Comparison of ENCODE assay signal across 18 cellular contexts in genomic region chr6:20128018-20128417, GRCh38.
"Had no signal": no experiment of that assay in that cellular context is flagged by ENCODE, and none has a peak within 500 bp of the region (broad histone marks: within the 10 kb centered on the region; RNA-seq: fewer than 3 reads in every experiment).

No MANE protein-coding gene starts in this region.

- H3K27ac Mint-ChIP-seq: activated CD4-positive, alpha-beta T cell treated with anti-CD3 and anti-CD28 coated beads, Interleukin-2, amount 10 ng/mL, durations not matched to agents 24 days and 14 days; activated CD8-positive, alpha-beta T cell treated with anti-CD3 and anti-CD28 coated beads for 36 hours; activated naive CD4-positive, alpha-beta T cell treated with anti-CD3 and anti-CD28 coated beads for 36 hours; activated naive CD4-positive, alpha-beta T cell treated with anti-CD3 and anti-CD28 coated beads, Interleukin-2, amount 50 U/mL, for 72 hours; activated T-cell treated with anti-CD3 and anti-CD28 coated beads, Interleukin-2, amount 50 U/mL, for 24 hours; T-helper 1 cell treated with Interleukin-12 subunit alpha and Interleukin-12 subunit beta and Interleukin-4 antibody, amounts not matched to agents 30 μg/mL and 1 μg/mL, for 36 hours had no signal

- H3K27me3 Mint-ChIP-seq: activated CD4-positive, alpha-beta T cell treated with anti-CD3 and anti-CD28 coated beads, Interleukin-2, amount 10 ng/mL, durations not matched to agents 24 days and 14 days; activated CD8-positive, alpha-beta T cell treated with anti-CD3 and anti-CD28 coated beads for 36 hours; activated T-cell treated with anti-CD3 and anti-CD28 coated beads, Interleukin-2, amount 50 U/mL, for 24 hours had no signal

- H3K9ac ChIP-seq: SK-N-SH had no signal

- H3K27ac ChIP-seq: adrenal gland, SJSA1 had no signal

- H3K4me3 Mint-ChIP-seq: activated CD4-positive, alpha-beta T cell treated with anti-CD3 and anti-CD28 coated beads, Interleukin-2, amount 10 ng/mL, durations not matched to agents 24 days and 14 days; activated CD8-positive, alpha-beta T cell treated with anti-CD3 and anti-CD28 coated beads for 36 hours; activated naive CD4-positive, alpha-beta T cell treated with anti-CD3 and anti-CD28 coated beads for 36 hours; activated T-cell treated with anti-CD3 and anti-CD28 coated beads, Interleukin-2, amount 50 U/mL, for 24 hours; T-helper 1 cell treated with Interleukin-12 subunit alpha and Interleukin-12 subunit beta and Interleukin-4 antibody, amounts not matched to agents 30 μg/mL and 1 μg/mL, for 36 hours had no signal

- H3K27me3 ChIP-seq: adrenal gland, body of pancreas, MG63, Peyer's patch, SJSA1 had no signal

- H3K9me3 Mint-ChIP-seq: activated CD4-positive, alpha-beta T cell treated with anti-CD3 and anti-CD28 coated beads, Interleukin-2, amount 10 ng/mL, durations not matched to agents 24 days and 14 days; activated CD8-positive, alpha-beta T cell treated with anti-CD3 and anti-CD28 coated beads for 36 hours; activated naive CD4-positive, alpha-beta T cell treated with anti-CD3 and anti-CD28 coated beads for 36 hours; activated naive CD4-positive, alpha-beta T cell treated with anti-CD3 and anti-CD28 coated beads, Interleukin-2, amount 50 U/mL, for 72 hours; activated T-cell treated with anti-CD3 and anti-CD28 coated beads, Interleukin-2, amount 50 U/mL, for 24 hours; T-helper 1 cell treated with Interleukin-12 subunit alpha and Interleukin-12 subunit beta and Interleukin-4 antibody, amounts not matched to agents 30 μg/mL and 1 μg/mL, for 36 hours had no signal

- ATAC-seq: activated CD8-positive, alpha-beta T cell treated with anti-CD3 and anti-CD28 coated beads for 36 hours; activated naive CD4-positive, alpha-beta T cell treated with anti-CD3 and anti-CD28 coated beads, Interleukin-2, amount 50 U/mL, for 72 hours had no signal

- FAIRE-seq: astrocyte, bronchial epithelial cell had no signal

- H3K9me3 ChIP-seq: adrenal gland, body of pancreas, MG63, Peyer's patch, SJSA1, SK-N-SH had no signal

- H3K36me3 ChIP-seq: adrenal gland, MG63 had no signal

- H3K4me3 ChIP-seq: adrenal gland, body of pancreas, MG63, Peyer's patch, SJSA1 had no signal

- H3K4me2 ChIP-seq: SK-N-SH had no signal

- DNase-seq: activated CD4-positive, alpha-beta T cell treated with anti-CD3 and anti-CD28 coated beads, Interleukin-2, amount 50 U/mL, for 4 hours; activated gamma-delta T cell treated with Interleukin-2 at 50 U/mL for 16 hours; activated T-cell treated with anti-CD3 and anti-CD28 coated beads, Interleukin-2, amount 50 U/mL, for 24 hours; adrenal gland; central memory CD4-positive, alpha-beta T cell; MG63; SK-N-SH; T1000 had no signal
